ENCODE assay signal across 13 cellular contexts in the genomic region with DNA sequence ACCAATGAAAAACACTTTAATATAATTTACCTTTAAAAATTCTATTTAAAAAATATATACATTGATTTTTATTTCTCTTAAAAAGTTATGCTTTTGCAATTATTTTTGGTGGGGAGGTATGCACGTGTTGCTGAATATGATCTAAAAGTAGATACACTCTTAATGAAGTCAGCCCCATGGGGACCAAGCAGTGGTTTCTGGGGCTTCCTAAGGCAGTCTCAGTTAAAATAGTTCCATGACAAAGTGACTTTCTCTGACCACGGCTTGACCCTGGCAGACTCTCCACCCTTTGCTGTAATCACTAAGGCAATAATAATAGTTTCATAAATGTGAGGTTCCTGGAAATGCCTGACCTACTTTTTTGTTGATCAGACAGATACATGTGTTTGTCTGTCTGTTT. TPM values are rescaled to one million over a fixed set of nuclear protein-coding genes. Genes with fewer than 3 reads are reported as not detected.
DNase-seq lines count a peak whose midpoint lies in the region; ATAC-seq, FAIRE-seq and TF ChIP-seq lines count a peak whose summit lies in the region.
"Had no signal": no experiment of that assay in that cellular context is flagged by ENCODE, and none has a peak within 500 bp of the region (broad histone marks: within the 10 kb centered on the region; RNA-seq: fewer than 3 reads in every experiment).

No MANE protein-coding gene starts in this region.

- peak; percentile 12 for FAIRE-seq in GM18507 (lab: Jason Lieb, UNC)
- FAIRE-seq: endothelial cell of umbilical vein had no signal

- H3K36me3 ChIP-seq in Karpas-422 (ENCODE audit: insufficient read depth, low read length) (0 out of 2 replicates have a peak, but pooled peaks cover 3% of the 10 kb centered on the region), mammary epithelial cell (ENCODE audit: insufficient read depth, low read length) (no peaks in the 10 kb centered on the region)
- H3K36me3 ChIP-seq: HAP-1 had no signal

- CTCF ChIA-PET in mammary epithelial cell (lab: Charles Lee; ENCODE audit: low non-redundant PET): no interaction called here

- DNase-seq in GM18507 (ENCODE audit: extremely low spot score, insufficient read length, low read depth) (no peak), Karpas-422 (peak; percentile 70), hepatic stellate cell (ENCODE audit: low spot score) (peak; percentile 43), anterior cingulate cortex (lab: John Stamatoyannopoulos, UW) (no peak), mammary epithelial cell (no peak), inferior parietal cortex (ENCODE audit: extremely low spot score) (no peak)
- DNase-seq: activated CD8-positive, alpha-beta memory T cell treated with anti-CD3 and anti-CD28 coated beads, Interleukin-2, amount 50 U/mL, for 4 hours; naive B cell had no signal

- H3K4me2 ChIP-seq in Karpas-422 (ENCODE audit: low read depth, low read length, poor library complexity, severe bottlenecking) (peak overlapping the region; percentile 10), mammary epithelial cell (ENCODE audit: insufficient read depth, low read depth, low read length) (no peak overlapping the region)

- H2AFZ ChIP-seq in Karpas-422 (ENCODE audit: low read length) (no peak overlapping the region), mammary epithelial cell (ENCODE audit: low read depth, low read length) (no peak overlapping the region)

- no peaks in the 10 kb centered on the region for H4K20me1 ChIP-seq in Karpas-422 (ENCODE audit: insufficient read depth, low read depth, low read length)
- no peaks in the 10 kb centered on the region for H4K20me1 ChIP-seq in mammary epithelial cell (ENCODE audit: insufficient read depth, low read length)

- H3K79me2 ChIP-seq in Karpas-422 (ENCODE audit: low read length) (no peaks in the 10 kb centered on the region), mammary epithelial cell (ENCODE audit: insufficient read depth, low read length) (no peaks in the 10 kb centered on the region)

- H3K4me1 ChIP-seq in Karpas-422 (ENCODE audit: low read length): peaks cover 24% of the 10 kb centered on the region
- no peaks in the 10 kb centered on the region for H3K4me1 ChIP-seq in mammary epithelial cell (ENCODE audit: insufficient read depth, low read length)

- TF ChIP-seq CTCF in mammary epithelial cell (conservative IDR thresholded peaks at IDR 0.05 in 1 of 2, IDR thresholded peaks at IDR 0.05 in 1 of 2; ENCODE audit: extremely low read depth in 1 of 2, insufficient read depth in 1 of 2, low read depth in 1 of 2, low read length in 2 of 2): no peak

- WGBS in mammary epithelial cell (ENCODE audit: low coverage, missing lambda C conversion rate): 91% methylated on average over 2 of the region's 2 CpGs

- H3K9ac ChIP-seq in Karpas-422 (ENCODE audit: low read length) (no peak overlapping the region), mammary epithelial cell (ENCODE audit: insufficient read depth, low read length) (no peak overlapping the region)

- H3K27ac ChIP-seq in Karpas-422 (ENCODE audit: low read length) (no peak overlapping the region), mammary epithelial cell (ENCODE audit: insufficient read depth, low read depth, low read length) (no peak overlapping the region)

- no peaks in the 10 kb centered on the region for H3K27me3 ChIP-seq in Karpas-422 (ENCODE audit: low read length)
- H3K27me3 ChIP-seq in mammary epithelial cell (ENCODE audit: insufficient read depth, low read length): no peaks in the 10 kb centered on the region

- no peaks in the 10 kb centered on the region for H3K9me3 ChIP-seq in Karpas-422 (ENCODE audit: low read length)
- no peaks in the 10 kb centered on the region for H3K9me3 ChIP-seq in mammary epithelial cell (replicated peaks; ENCODE audit: insufficient read depth, low read length)
- H3K9me3 ChIP-seq: HAP-1 had no signal

- H3K9me2 ChIP-seq in Karpas-422 (replicated peaks; ENCODE audit: insufficient read depth, low read length): no peaks in the 10 kb centered on the region

- intact Hi-C loops in mammary epithelial cell (cut with micrococcal nuclease): no loop called here

- no peak overlapping the region for H3K4me3 ChIP-seq in Karpas-422 (ENCODE audit: low read length)
- H3K4me3 ChIP-seq in mammary epithelial cell (replicated peaks in 1 of 3; ENCODE audit: insufficient read depth in 1 of 3, low read depth in 2 of 3, low read length in 3 of 3): no peak overlapping the region
- H3K4me3 ChIP-seq: HAP-1, skin epidermis had no signal

- no TSS peak for BruUV-seq in mammary epithelial cell (replicated peaks; lab: Mats Ljungman, UMichigan)

- ATAC-seq in GM21381 (IDR thresholded peaks at IDR 0.05; ENCODE audit: unreplicated experiment) (peak; percentile 72), HG02981 (IDR thresholded peaks at IDR 0.05; ENCODE audit: unreplicated experiment) (no peak)

- in situ Hi-C loops in mammary epithelial cell (cut with MboI; ENCODE audit: low sequenced_read_pairs in 2 of 2): no loop called here

- dilution Hi-C loops in mammary epithelial cell (cut with HindIII; ENCODE audit: low sequenced_read_pairs): no loop called here

RNA-seq across cellular contexts. Expression of a gene that starts 50.4 kb away (rescaled TPM):
- not detected in 2 replicates for total RNA-seq in Karpas-422 (2014; rRNA removed; shearing (Covaris generic); ENCODE audit: low replicate concordance)
- not detected for total RNA-seq in mammary epithelial cell
- not detected for polyA plus RNA-seq in mammary epithelial cell
- polyA minus RNA-seq in mammary epithelial cell: not detected
- total RNA-seq: endothelial cell of umbilical vein had no signal
- polyA plus RNA-seq: endothelial cell of umbilical vein had no signal

Comparison
In these comparisons a context has a peak if more than half of its experiments do, and no peak if none do; other contexts are left out.
1. DNase-seq: peak in Karpas-422 (single experiment) and hepatic stellate cell (single experiment); none in GM18507 (single experiment), anterior cingulate cortex (0 of 58), mammary epithelial cell (single experiment) and inferior parietal cortex (single experiment).